Comparison of ENCODE assay signal across 20 cellular contexts in the genomic region with DNA sequence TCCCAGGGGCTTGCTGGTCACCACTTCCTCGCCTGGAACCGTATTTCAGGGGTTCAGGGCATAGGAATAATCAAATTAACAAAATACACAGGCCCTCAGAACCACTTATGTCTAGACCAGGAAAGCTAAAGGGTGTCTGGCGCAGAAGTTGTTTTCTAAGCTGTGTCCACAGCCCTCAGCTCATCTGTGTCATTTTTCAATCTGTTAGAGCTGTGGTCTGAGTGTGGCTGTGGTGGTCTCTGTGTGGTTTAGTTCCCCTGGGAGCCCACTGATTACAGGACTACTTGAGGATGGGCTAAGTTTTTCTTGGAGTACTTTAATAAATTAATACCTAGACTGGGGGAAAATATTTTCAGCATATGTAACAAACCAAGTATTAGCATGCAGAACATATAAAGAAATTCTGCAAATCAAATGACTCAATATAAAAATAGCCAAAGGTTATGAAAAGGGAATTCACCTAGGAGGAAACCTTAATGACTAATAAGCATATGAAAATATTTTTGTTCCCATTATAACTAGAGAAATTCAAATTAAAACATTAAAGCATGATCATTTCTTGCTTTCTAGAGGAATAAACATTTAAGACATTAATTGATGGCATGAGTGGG.
DNase-seq lines count a peak whose midpoint lies in the region; ATAC-seq, FAIRE-seq and TF ChIP-seq lines count a peak whose summit lies in the region.
"Had no signal": no experiment of that assay in that cellular context is flagged by ENCODE, and none has a peak within 500 bp of the region (broad histone marks: within the 10 kb centered on the region; RNA-seq: fewer than 3 reads in every experiment).

No MANE protein-coding gene starts in this region.

- H3K27ac ChIP-seq in BLaER1 (no peak overlapping the region), astrocyte (ENCODE audit: low read depth, low read length) (no peak overlapping the region), foreskin keratinocyte (peak overlapping the region; percentile 15), GM23248 (no peak overlapping the region)
- H3K27ac ChIP-seq: C4-2B had no signal

- WGBS in GM23248 (ENCODE audit: low coverage in 1 of 2, low lambda C conversion rate in 2 of 2, missing lambda C conversion rate in 2 of 2), 2 experiments = 50 to 61% methylated on average over 3 of the region's 3 CpGs

- H3K27me3 ChIP-seq in BLaER1 (no peaks in the 10 kb centered on the region), astrocyte (ENCODE audit: insufficient read depth, low read length) (peaks cover 2% of the 10 kb centered on the region), foreskin keratinocyte (no peaks in the 10 kb centered on the region), GM23248 (replicated peaks; ENCODE audit: insufficient read depth) (no peaks in the 10 kb centered on the region)

- H2AFZ ChIP-seq in astrocyte (ENCODE audit: low read depth, low read length) (peak overlapping the region; percentile 18), GM23248 (no peak overlapping the region)
- H2AFZ ChIP-seq: GM23338 had no signal

- no peaks in the 10 kb centered on the region for H3K9me2 ChIP-seq in GM23248 (ENCODE audit: insufficient read depth)

- H3K4me1 Mint-ChIP-seq in astrocyte (ENCODE audit: low read depth, unreplicated experiment) = peaks cover 5% of the 10 kb centered on the region

- in situ Hi-C loops in GM23248 (cut with MboI) = no loop called here

- no peaks in the 10 kb centered on the region for H3K9me3 Mint-ChIP-seq in astrocyte (ENCODE audit: unreplicated experiment)
- H3K9me3 Mint-ChIP-seq: GM23338 had no signal

- no peak overlapping the region for H3K4me3 ChIP-seq in BLaER1
- no peak overlapping the region for H3K4me3 ChIP-seq in astrocyte (ENCODE audit: insufficient read depth, low read depth, low read length)
- H3K4me3 ChIP-seq in GM23248 = no peak overlapping the region
- H3K4me3 ChIP-seq: GM23338 had no signal

- H3F3A ChIP-seq in GM23248 (ENCODE audit: insufficient read depth) = peaks cover 15% of the 10 kb centered on the region

- TF ChIP-seq CTCF in astrocyte (IDR thresholded peaks at IDR 0.05; ENCODE audit: insufficient read depth, low read depth, low read length) (no peak), foreskin keratinocyte (conservative IDR thresholded peaks at IDR 0.05) (no peak)

- peak; percentile 49 for ATAC-seq in foreskin keratinocyte
- ATAC-seq in left cardiac atrium = no peak
- no peak for ATAC-seq in HG03097 (IDR thresholded peaks at IDR 0.05; ENCODE audit: low FRiP score, unreplicated experiment)
- no peak for ATAC-seq in HG02798 (IDR thresholded peaks at IDR 0.05; ENCODE audit: poor library complexity, unreplicated experiment)
- ATAC-seq: GM23338 had no signal

- no peaks in the 10 kb centered on the region for H3K36me3 ChIP-seq in BLaER1
- H3K36me3 ChIP-seq in astrocyte (ENCODE audit: insufficient read depth, low read length) = no peaks in the 10 kb centered on the region
- H3K36me3 ChIP-seq in GM23248 (ENCODE audit: low read depth) = no peaks in the 10 kb centered on the region

- H3K4me3 Mint-ChIP-seq in astrocyte (ENCODE audit: unreplicated experiment) = no peak overlapping the region
- H3K4me3 Mint-ChIP-seq: GM23338 had no signal

- no peak overlapping the region for H3K27ac Mint-ChIP-seq in astrocyte (ENCODE audit: unreplicated experiment)
- H3K27ac Mint-ChIP-seq: GM23338 had no signal

- intact Hi-C loops in left cardiac atrium (cut with DNase I) = no loop called here

- no peaks in the 10 kb centered on the region for H3K79me2 ChIP-seq in astrocyte (ENCODE audit: insufficient read depth, low read length)
- H3K79me2 ChIP-seq in GM23248 (ENCODE audit: insufficient read depth) = no peaks in the 10 kb centered on the region

- H3K9me3 ChIP-seq in BLaER1 (no peaks in the 10 kb centered on the region), astrocyte (ENCODE audit: insufficient read depth, low read depth, low read length) (no peaks in the 10 kb centered on the region), GM23248 (ENCODE audit: low read depth) (no peaks in the 10 kb centered on the region)

- no peaks in the 10 kb centered on the region for H3K27me3 Mint-ChIP-seq in astrocyte (ENCODE audit: low read depth, unreplicated experiment)

- H3K9ac ChIP-seq in BLaER1 (no peak overlapping the region), astrocyte (ENCODE audit: low read length) (no peak overlapping the region), GM23248 (no peak overlapping the region)

- peaks cover 26% of the 10 kb centered on the region for H3K4me1 ChIP-seq in BLaER1
- peaks cover 24% of the 10 kb centered on the region for H3K4me1 ChIP-seq in astrocyte (ENCODE audit: insufficient read depth, low read length)
- peaks cover 57% of the 10 kb centered on the region for H3K4me1 ChIP-seq in foreskin keratinocyte
- H3K4me1 ChIP-seq in GM23248 (ENCODE audit: insufficient read depth) = peaks cover 26% of the 10 kb centered on the region

- no peak for FAIRE-seq in astrocyte (lab: Jason Lieb, UNC)
- FAIRE-seq: GM19239 had no signal

- H4K20me1 ChIP-seq in BLaER1 (no peaks in the 10 kb centered on the region), astrocyte (ENCODE audit: insufficient read depth, low read length) (no peaks in the 10 kb centered on the region), GM23248 (ENCODE audit: insufficient read depth) (no peaks in the 10 kb centered on the region)

- H3K4me2 ChIP-seq in BLaER1 = peak overlapping the region; percentile 58
- H3K4me2 ChIP-seq in astrocyte (ENCODE audit: low read length) = peak overlapping the region; percentile 66
- no peak overlapping the region for H3K4me2 ChIP-seq in GM23248 (ENCODE audit: unreplicated experiment)
- H3K4me2 ChIP-seq: GM23338 had no signal

- DNase-seq in ELR (ENCODE audit: low read depth) (peak; percentile 25), astrocyte (ENCODE audit: low read depth) (peak; percentile 67), foreskin keratinocyte (peak; percentile 51 to 71), left cardiac atrium (no peak), GM23248 (no peak)
- DNase-seq: DMS79 treated with DMSO at 0.1 percent for 48 hours, GDM1, Kasumi-1, MM.1S, NCI-H1092, NCI-H146, NCI-H2081, RPMI8226, SIG-M5 had no signal

- H3K36me3 Mint-ChIP-seq in astrocyte (ENCODE audit: low read depth, unreplicated experiment) = no peaks in the 10 kb centered on the region

Comparison
In these comparisons a context has a peak if more than half of its experiments do, and no peak if none do; other contexts are left out.
1. DNase-seq: peak in ELR (single experiment), astrocyte (single experiment) and foreskin keratinocyte (2 of 2); none in left cardiac atrium (single experiment) and GM23248 (single experiment).